In genomic region chrX:49829016-49829415, GRCh38 we compare ENCODE assay signal across 1 cellular context.
TF ChIP-seq lines count a peak whose summit lies in the region.

Gene PAGE4, plus strand, starts transcription at chrX:49829303. Its CDS starts 1,126 bp downstream, at chrX:49830429.

TF ChIP-seq in GM23338, 12 proteins besides CTCF, POLR2A, EP300 and RAD21 (continued from another document):
- no peak for TF ChIP-seq ZNF462 (CRISPR knock-in tag; IDR thresholded peaks at IDR 0.05)
- no peak for TF ChIP-seq EZH2phosphoT487 (IDR thresholded peaks at IDR 0.05; ENCODE audit: unreplicated experiment)
- TF ChIP-seq EZH2 (IDR thresholded peaks at IDR 0.05; ENCODE audit: low read depth, unreplicated experiment): no peak
- TF ChIP-seq ETS1 (IDR thresholded peaks at IDR 0.05): no peak
- no peak for TF ChIP-seq REST (IDR thresholded peaks at IDR 0.05; ENCODE audit: unreplicated experiment)
- TF ChIP-seq JUNB (IDR thresholded peaks at IDR 0.05; ENCODE audit: unreplicated experiment): no peak
- TF ChIP-seq STAT1 (IDR thresholded peaks at IDR 0.05; ENCODE audit: unreplicated experiment): no peak
- no peak for TF ChIP-seq POLR2AphosphoS5 (IDR thresholded peaks at IDR 0.05; ENCODE audit: low read depth)
- no peak for TF ChIP-seq ZNF114 (CRISPR knock-in tag; IDR thresholded peaks at IDR 0.05)
